ENCODE assay signal across 8 cellular contexts in the genomic region with DNA sequence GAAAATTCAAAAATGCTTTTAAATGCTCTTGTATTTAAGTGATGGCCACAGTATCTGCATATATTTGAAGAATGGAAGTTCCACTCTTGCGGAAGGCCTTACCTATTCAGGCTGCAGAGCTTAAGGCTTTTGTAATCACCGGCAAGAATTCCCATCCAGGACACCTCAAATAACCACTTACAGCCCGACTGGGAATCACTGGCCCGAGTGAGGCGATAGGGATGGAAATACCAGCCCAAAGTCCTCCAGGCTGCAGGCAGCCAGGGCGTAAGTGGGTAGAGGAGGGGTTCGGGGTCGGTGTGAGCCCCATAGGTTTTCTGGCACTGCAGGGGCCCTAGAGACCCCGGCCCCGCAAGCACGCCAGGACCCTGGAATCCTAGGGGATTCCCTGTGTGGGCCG. TPM values are rescaled to one million over a fixed set of nuclear protein-coding genes. Genes with fewer than 3 reads are reported as not detected.
DNase-seq lines count a peak whose midpoint lies in the region; ATAC-seq and TF ChIP-seq lines count a peak whose summit lies in the region.

No MANE protein-coding gene starts in this region.

- H3K27me3 ChIP-seq in muscle layer of duodenum (ENCODE audit: low read depth, low read length) = no peaks in the 10 kb centered on the region

- peaks cover 7 to 18% of the 10 kb centered on the region in 2 donors for H3K4me1 ChIP-seq in muscle layer of duodenum (ENCODE audit: control insufficient read depth in 1 of 2, insufficient read depth in 2 of 2, low read length in 2 of 2)

- peak; percentile 36 for DNase-seq in HT-29 (ENCODE audit: low spot score)
- DNase-seq in choroid plexus epithelial cell (ENCODE audit: low read depth) = no peak
- DNase-seq in NCI-H1092 treated with DMSO at 0.1 percent for 48 hours (lab: John Stamatoyannopoulos, UW) = no peak
- DNase-seq in NAMALWA (ENCODE audit: low spot score) = no peak

- TF ChIP-seq CTCF in choroid plexus epithelial cell (conservative IDR thresholded peaks at IDR 0.05; ENCODE audit: low read depth, low read length) = no peak

- no peaks in the 10 kb centered on the region for H3K36me3 ChIP-seq in muscle layer of duodenum (ENCODE audit: control insufficient read depth in 1 of 2, insufficient read depth in 2 of 2, low read length in 2 of 2)

- no peak overlapping the region for H3K27ac ChIP-seq in muscle layer of duodenum (ENCODE audit: low read length)

- H3K4me3 ChIP-seq in GM08714 (ENCODE audit: low read length) = peak overlapping the region; percentile 47; the same call in 1 of the 2 replicates
- H3K4me3 ChIP-seq in choroid plexus epithelial cell (ENCODE audit: low read depth, low read length) = peak overlapping the region; percentile 62
- H3K4me3 ChIP-seq in muscle layer of duodenum (ENCODE audit: low read depth in 1 of 2, low read length in 2 of 2) = peak overlapping the region; percentile 50 to 75

- no peaks in the 10 kb centered on the region for H3K9me3 ChIP-seq in muscle layer of duodenum (ENCODE audit: control insufficient read depth in 1 of 2, low read length in 2 of 2)

- ATAC-seq in GM21737 (IDR thresholded peaks at IDR 0.05; ENCODE audit: unreplicated experiment) (no peak), HG03108 (IDR thresholded peaks at IDR 0.05; ENCODE audit: unreplicated experiment) (no peak)

RNA-seq across cellular contexts. Expression of gene CMTM7, which starts 9.5 kb away (rescaled TPM):
- total RNA-seq in HT-29 (2014; rRNA removed; shearing (Covaris generic)) = 20.2 and 30.7 TPM in 2 replicates
